20 cellular contexts compared by ENCODE assay signal in genomic region chr1:34779962-34780361, GRCh38. TPM values are rescaled to one million over a fixed set of nuclear protein-coding genes. Genes with fewer than 3 reads are reported as not detected.
DNase-seq lines count a peak whose midpoint lies in the region; ATAC-seq and TF ChIP-seq lines count a peak whose summit lies in the region.
"Had no signal": no experiment of that assay in that cellular context is flagged by ENCODE, and none has a peak within 500 bp of the region (broad histone marks: within the 10 kb centered on the region; RNA-seq: fewer than 3 reads in every experiment).

No MANE protein-coding gene starts in this region.

- intact Hi-C loops in PC-9 (cut with micrococcal nuclease; ENCODE audit: unreplicated experiment) = no loop called here
- intact Hi-C loops in tibial artery (cut with DNase I; ENCODE audit: low total_unique reads) = no loop called here

- peaks cover 12% of the 10 kb centered on the region for H4K20me1 ChIP-seq in PC-9 (ENCODE audit: insufficient read depth)

- peaks cover 21% of the 10 kb centered on the region for H3K4me1 Mint-ChIP-seq in endodermal cell

- CTCF ChIA-PET in PC-9 (lab: Charles Lee) = no interaction called here

- no peak overlapping the region for H2BK12ac ChIP-seq in neuronal stem cell (ENCODE audit: low read length)

- H3K4ac ChIP-seq in neuronal stem cell (ENCODE audit: low read length) = no peak overlapping the region

- no peak for ATAC-seq in stimulated activated naive CD8-positive, alpha-beta T cell treated with anti-CD3 and anti-CD28 coated beads, Interleukin-15, Interleukin-2, amounts not matched to agents 100 U/mL and 50 U/mL, for 24 hours

- H3K27me3 ChIP-seq in PC-9 (ENCODE audit: insufficient read depth, low read depth) (no peaks in the 10 kb centered on the region), endodermal cell (ENCODE audit: control insufficient read depth, insufficient read depth, low read length, poor library complexity, severe bottlenecking) (peaks cover 27% of the 10 kb centered on the region), neuronal stem cell (ENCODE audit: control insufficient read depth in 3 of 3, insufficient read depth in 3 of 3, low read depth in 1 of 3, low read length in 3 of 3) (peaks cover 11 to 74% (median 36%) of the 10 kb centered on the region in 3 experiments), tibial artery (peaks cover 11 to 47% of the 10 kb centered on the region in 2 donors)

- no peak overlapping the region for H3K14ac ChIP-seq in neuronal stem cell (ENCODE audit: low read length)

- no peak for TF ChIP-seq CTCF in PC-9 (conservative IDR thresholded peaks at IDR 0.05)
- TF ChIP-seq CTCF in endodermal cell (conservative IDR thresholded peaks at IDR 0.05) = no peak
- no peak for TF ChIP-seq CTCF in tibial artery (IDR thresholded peaks at IDR 0.05)

- H3F3A ChIP-seq in PC-9 (ENCODE audit: insufficient read depth, low read depth) = peaks cover 48% of the 10 kb centered on the region

- peaks cover 52% of the 10 kb centered on the region for H3K79me2 ChIP-seq in PC-9 (ENCODE audit: low read depth)

- DNase-seq in PC-9 (no peak), endodermal cell (peak; percentile 41), neuronal stem cell (ENCODE audit: low spot score) (no peak), tibial artery (peak; percentile 10 to 41), islet precursor cell (no peak), OCI-M2 (lab: John Stamatoyannopoulos, UW; ENCODE audit: unreplicated experiment) (no peak), COR-L47 (lab: John Stamatoyannopoulos, UW) (no peak)
- no peak for DNase-seq in stimulated activated naive CD8-positive, alpha-beta T cell treated with anti-CD3 and anti-CD28 coated beads, Interleukin-15, Interleukin-2, amounts not matched to agents 100 U/mL and 50 U/mL, for 24 hours
- DNase-seq: CD4-positive, alpha-beta T cell; KG1; NCI-H1105; NCI-H146; NCI-H2029; NCI-H2227 treated with DMSO at 0.1 percent for 48 hours; NCI-H510A treated with DMSO at 0.1 percent for 48 hours; NCI-H748 treated with DMSO at 0.1 percent for 48 hours; Right ventricle myocardium superior had no signal

- no peaks in the 10 kb centered on the region for H3K9me2 ChIP-seq in PC-9 (ENCODE audit: insufficient read depth)

- no peak overlapping the region for H3K4me3 Mint-ChIP-seq in endodermal cell
- H3K4me3 Mint-ChIP-seq: CD4-positive, alpha-beta T cell had no signal

- peak overlapping the region; percentile 21 for H2AK5ac ChIP-seq in neuronal stem cell (ENCODE audit: low read depth, low read length)

- WGBS in endodermal cell (ENCODE audit: insufficient coverage in 1 of 2, insufficient read length in 1 of 2), 2 experiments = 87 to 93% methylated on average over 4 to 5 of the region's 5 CpGs
- WGBS in neuronal stem cell (ENCODE audit: extremely low coverage in 2 of 2, insufficient read length in 2 of 2, insufficient replicate concordance in 1 of 2), 2 donors = no CpG with 5 or more reads among the region's 5 CpGs

- H3K9me3 ChIP-seq in PC-9 (ENCODE audit: insufficient read depth, low read depth) (no peaks in the 10 kb centered on the region), endodermal cell (ENCODE audit: control insufficient read depth, low read length) (no peaks in the 10 kb centered on the region), neuronal stem cell (replicated peaks in 1 of 2; ENCODE audit: control insufficient read depth in 2 of 2, insufficient read depth in 1 of 2, low read depth in 1 of 2, low read length in 2 of 2) (no peaks in the 10 kb centered on the region), tibial artery (no peaks in the 10 kb centered on the region)

- no peak overlapping the region for H2BK120ac ChIP-seq in neuronal stem cell (ENCODE audit: low read depth, low read length)

- no peaks in the 10 kb centered on the region for H3K36me3 Mint-ChIP-seq in endodermal cell (ENCODE audit: low read depth)

- H3K4me3 ChIP-seq in PC-9 (peak overlapping the region; percentile 98), endodermal cell (ENCODE audit: low read length) (no peak overlapping the region), neuronal stem cell (ENCODE audit: low read length in 2 of 2) (no peak overlapping the region), tibial artery (no peak overlapping the region)

- no TSS peak for BruUV-seq in PC-9 (replicated peaks; lab: Mats Ljungman, UMichigan)

- no peak overlapping the region for H2BK5ac ChIP-seq in neuronal stem cell (ENCODE audit: low read length)

- H4K91ac ChIP-seq in neuronal stem cell (ENCODE audit: low read depth, low read length, poor library complexity) = no peak overlapping the region

- H3K4me1 ChIP-seq in PC-9 (replicated peaks; ENCODE audit: insufficient read depth) (peaks cover 74% of the 10 kb centered on the region), endodermal cell (ENCODE audit: control insufficient read depth, insufficient read depth, low read length) (peaks cover 22% of the 10 kb centered on the region), neuronal stem cell (ENCODE audit: control insufficient read depth in 2 of 2, insufficient read depth in 1 of 2, low read depth in 1 of 2, low read length in 2 of 2) (peaks cover 0 to 5% of the 10 kb centered on the region in 2 donors), tibial artery (peaks cover 0 to 21% (median 16%) of the 10 kb centered on the region in 4 donors)

- no peak overlapping the region for H4K8ac ChIP-seq in neuronal stem cell (ENCODE audit: low read depth, low read length)

- H2AFZ ChIP-seq in PC-9 (no peak overlapping the region), neuronal stem cell (ENCODE audit: low read length) (no peak overlapping the region)

- H3K18ac ChIP-seq in neuronal stem cell (ENCODE audit: low read length) = no peak overlapping the region

- H3K27ac ChIP-seq in PC-9 (peak overlapping the region; percentile 92), endodermal cell (ENCODE audit: low read depth, low read length) (no peak overlapping the region), neuronal stem cell (replicated peaks; ENCODE audit: low read length) (no peak overlapping the region), tibial artery (no peak overlapping the region)

- no peaks in the 10 kb centered on the region for H3K9me3 Mint-ChIP-seq in endodermal cell
- H3K9me3 Mint-ChIP-seq: CD4-positive, alpha-beta T cell had no signal

- H3K4me2 ChIP-seq in PC-9 (peak overlapping the region; percentile 97), neuronal stem cell (ENCODE audit: insufficient read depth, low read length, poor library complexity, severe bottlenecking) (no peak overlapping the region)

- POLR2A ChIA-PET in PC-9 (lab: Charles Lee; ENCODE audit: unreplicated experiment) = interaction anchor here (0.8 kb wide), 1 partner anchor 17 kb away, joined by 6 read pairs; no protein-coding TSS in a partner anchor

- no peak overlapping the region for H3K27ac Mint-ChIP-seq in endodermal cell
- H3K27ac Mint-ChIP-seq: CD4-positive, alpha-beta T cell had no signal

- peaks cover 23% of the 10 kb centered on the region for H3K27me3 Mint-ChIP-seq in endodermal cell (ENCODE audit: insufficient read depth)

- H2BK15ac ChIP-seq in neuronal stem cell (ENCODE audit: low read length) = no peak overlapping the region

- H3K23ac ChIP-seq in neuronal stem cell (ENCODE audit: low read depth, low read length, poor library complexity) = peak overlapping the region; percentile 26

- H3K36me3 ChIP-seq in PC-9 (ENCODE audit: low read depth) (peaks cover 8% of the 10 kb centered on the region; the same call in 1 of the 2 replicates), endodermal cell (ENCODE audit: control insufficient read depth, insufficient read depth, low read length) (no peaks in the 10 kb centered on the region), neuronal stem cell (replicated peaks in 1 of 2; ENCODE audit: control insufficient read depth in 2 of 2, insufficient read depth in 2 of 2, low read length in 2 of 2) (no peaks in the 10 kb centered on the region), tibial artery (no peaks in the 10 kb centered on the region)

- H3K9ac ChIP-seq in endodermal cell (ENCODE audit: extremely low read depth, low read length, poor library complexity, severe bottlenecking) (no peak overlapping the region), neuronal stem cell (ENCODE audit: low read depth, low read length, poor library complexity) (no peak overlapping the region)

- H3K79me1 ChIP-seq in neuronal stem cell (ENCODE audit: low read depth, low read length) = no peaks in the 10 kb centered on the region

RNA-seq across cellular contexts. Expression of gene GJB3, which starts 1.1 kb away (rescaled TPM):
- total RNA-seq in PC-9 (2021) = 58.6 and 63.0 TPM in 2 replicates
- total RNA-seq in endodermal cell = 1 to 10 TPM in 1 of 2 donors, under 1 TPM in 1; 0.38 to 2.9 TPM
- 0.21 TPM for polyA plus RNA-seq in endodermal cell (2013, experiment 1 of 2)
- 0.37 TPM for polyA plus RNA-seq in endodermal cell (2013, experiment 2 of 2)
- polyA plus RNA-seq in neuronal stem cell (2013, experiment 1 of 2) = not detected
- polyA plus RNA-seq in neuronal stem cell (2013, experiment 2 of 2) = not detected
- total RNA-seq: CD4-positive, alpha-beta T cell; Daoy; Right ventricle myocardium superior; SK-MEL-5 had no signal
- polyA plus RNA-seq: BJ had no signal

RNA-seq across cellular contexts. Expression of gene GJA4, which starts 12.8 kb away (rescaled TPM):
- total RNA-seq in PC-9 (2021) (not detected in 2 replicates), endodermal cell (1 to 10 TPM; 9.0 TPM)
- 7.8 TPM for polyA plus RNA-seq in endodermal cell (2013, experiment 1 of 2)
- polyA plus RNA-seq in endodermal cell (2013, experiment 2 of 2) = 6.7 TPM
- polyA plus RNA-seq in neuronal stem cell (2013, experiment 1 of 2) = 0.01 TPM
- polyA plus RNA-seq in neuronal stem cell (2013, experiment 2 of 2) = not detected
- total RNA-seq: CD4-positive, alpha-beta T cell; Daoy; SK-MEL-5 had no signal
- polyA plus RNA-seq: BJ had no signal

RNA-seq across cellular contexts. Expression of gene GJB4, which starts 20.4 kb away (rescaled TPM):
- total RNA-seq in PC-9 (2021) (5.4 and 5.8 TPM in 2 replicates), endodermal cell (under 1 TPM; 0.46 to 0.81 TPM)
- polyA plus RNA-seq in endodermal cell (2013, experiment 1 of 2) = 0.07 TPM
- not detected for polyA plus RNA-seq in endodermal cell (2013, experiment 2 of 2)
- not detected for polyA plus RNA-seq in neuronal stem cell (2013, experiment 1 of 2)
- polyA plus RNA-seq in neuronal stem cell (2013, experiment 2 of 2) = not detected
- total RNA-seq: CD4-positive, alpha-beta T cell; Right ventricle myocardium superior; SK-MEL-5 had no signal
- polyA plus RNA-seq: BJ had no signal

RNA-seq across cellular contexts. Expression of gene GJB5, which starts 25.1 kb away (rescaled TPM):
- 18.1 and 20.0 TPM in 2 replicates for total RNA-seq in PC-9 (2021)
- under 1 TPM; 0.20 to 0.42 TPM for total RNA-seq in endodermal cell
- not detected for polyA plus RNA-seq in endodermal cell (2013, experiment 1 of 2)
- polyA plus RNA-seq in endodermal cell (2013, experiment 2 of 2) = not detected
- polyA plus RNA-seq in neuronal stem cell (2013, experiment 1 of 2) = 0.03 TPM
- 0.07 TPM for polyA plus RNA-seq in neuronal stem cell (2013, experiment 2 of 2)
- total RNA-seq: CD4-positive, alpha-beta T cell; Daoy; Right ventricle myocardium superior; SK-MEL-5 had no signal
- polyA plus RNA-seq: BJ had no signal

Comparison
In these comparisons a context has a peak if more than half of its experiments do, and no peak if none do; other contexts are left out.
1. DNase-seq: peak in endodermal cell (single experiment) and tibial artery (2 of 2); none in PC-9 (0 of 2), neuronal stem cell (single experiment), islet precursor cell (single experiment), stimulated activated naive CD8-positive, alpha-beta T cell treated with anti-CD3 and anti-CD28 coated beads, Interleukin-15, Interleukin-2, amounts not matched to agents 100 U/mL and 50 U/mL, for 24 hours (single experiment), OCI-M2 (single experiment) and COR-L47 (single experiment).
2. RNA of gene GJB3, which starts 1.1 kb away (total RNA-seq): 58.6 to 63.0 TPM in PC-9; 0.38 to 2.9 TPM in endodermal cell; every median in the first group is over 10 times any median in the second.